In the genomic region with DNA sequence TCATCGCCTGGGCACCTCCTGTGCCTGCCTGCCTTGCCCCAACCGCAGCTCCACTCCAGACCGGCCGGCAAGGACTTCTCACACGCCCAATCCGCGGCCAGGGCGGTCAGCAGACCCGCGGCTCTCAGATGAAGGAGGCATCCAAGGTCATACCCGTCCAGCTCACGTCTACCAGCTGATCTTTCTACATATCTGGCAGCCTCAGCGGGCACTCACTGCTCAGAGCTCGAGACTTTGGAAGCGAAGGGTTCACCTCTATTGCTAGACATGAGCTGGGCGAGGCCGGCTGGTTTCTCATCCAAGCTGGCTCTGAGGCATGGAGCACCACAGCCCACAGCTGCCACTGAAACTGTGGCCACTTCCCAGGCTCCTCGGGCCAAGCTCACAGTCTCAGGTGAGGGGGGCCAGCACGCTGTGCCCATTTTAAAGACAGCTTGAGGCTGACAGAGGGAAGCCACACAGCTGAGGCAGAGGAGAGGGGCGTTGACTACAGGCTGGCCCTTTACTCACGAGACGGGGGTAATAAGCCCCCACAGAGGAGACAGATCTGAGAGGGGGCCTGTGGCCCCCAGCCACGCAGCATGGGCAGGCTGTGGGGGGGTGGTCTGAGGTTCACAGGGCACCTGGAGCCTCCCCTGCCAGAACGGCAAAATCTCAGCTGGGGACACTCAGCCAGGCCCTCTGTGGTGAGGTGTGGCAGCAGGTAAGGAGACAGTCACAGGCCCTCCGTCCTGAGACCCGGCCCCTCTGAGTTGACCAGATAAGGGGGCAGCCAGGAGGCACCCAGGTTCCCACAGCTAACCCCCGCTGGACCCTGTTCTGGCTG, we compare ENCODE assay signal across 9 cellular contexts. TPM values are rescaled to one million over a fixed set of nuclear protein-coding genes. Genes with fewer than 3 reads are reported as not detected.
A peak's percentile ranks its signal among the peaks of the same experiment; 100 is the strongest.
DNase-seq lines count a peak whose midpoint lies in the region; ATAC-seq and TF ChIP-seq lines count a peak whose summit lies in the region.
"Had no signal": no experiment of that assay in that cellular context is flagged by ENCODE, and none has a peak within 500 bp of the region (broad histone marks: within the 10 kb centered on the region; RNA-seq: fewer than 3 reads in every experiment).

No MANE protein-coding gene starts in this region.

- H3K9ac ChIP-seq in SK-N-SH (no peak overlapping the region), mucosa of stomach (ENCODE audit: low read length) (peak overlapping the region; percentile 4)

- H3K36me3 Mint-ChIP-seq in effector memory CD8-positive, alpha-beta T cell (ENCODE audit: insufficient read depth), result no peaks in the 10 kb centered on the region

- H3K9me2 ChIP-seq in SK-N-SH, result no peaks in the 10 kb centered on the region

- peaks cover 28% of the 10 kb centered on the region for H3K79me2 ChIP-seq in SK-N-SH (ENCODE audit: insufficient read depth)

- POLR2A ChIA-PET in SK-N-SH (lab: Yijun Ruan, JAX), result interaction anchor here (1.5 to 1.9 kb wide), 2 partner anchors 22 to 25 kb away, joined by 3 to 9 read pairs; a partner anchor contains a TSS

- H3K27me3 Mint-ChIP-seq in effector memory CD8-positive, alpha-beta T cell, result peaks cover 36 to 53% of the 10 kb centered on the region in 2 donors

- WGBS in SK-N-SH (ENCODE audit: low lambda C conversion rate), result 78% methylated on average over 17 of the region's 27 CpGs

- peak overlapping the region; percentile 83 for H3K4me2 ChIP-seq in SK-N-SH

- H3K4me3 ChIP-seq in SK-N-SH (ENCODE audit: low read depth in 2 of 2, low read length in 1 of 2) (peak overlapping the region in 1 of 2 experiments; percentile 89; a peak in 1 of 4 replicates), epithelial cell of esophagus (ENCODE audit: low read length) (peak overlapping the region; percentile 94), mucosa of stomach (ENCODE audit: low read length) (no peak overlapping the region)

- H3K4me1 Mint-ChIP-seq in effector memory CD8-positive, alpha-beta T cell (ENCODE audit: low read depth in 2 of 2), result peaks cover 5 to 8% of the 10 kb centered on the region in 2 donors

- H3K27me3 ChIP-seq in SK-N-SH (ENCODE audit: insufficient read depth) (no peaks in the 10 kb centered on the region), mucosa of stomach (ENCODE audit: control insufficient read depth, insufficient read depth, low read length) (peaks cover 38% of the 10 kb centered on the region)

- no peak for TF ChIP-seq RAD21 in SK-N-SH (IDR thresholded peaks at IDR 0.05; ENCODE audit: low read length)

- H3K27ac ChIP-seq in SK-N-SH (ENCODE audit: low read depth in 2 of 2, low read length in 1 of 2), result no peak overlapping the region

- intact Hi-C loops in posterior vena cava (cut with DNase I), result loop anchor here in 1 of 2 donors (10.0 kb wide), 1 partner anchor 50 kb away; no protein-coding TSS in a partner anchor

- peaks cover 6% of the 10 kb centered on the region for H3F3A ChIP-seq in SK-N-SH (replicated peaks; ENCODE audit: insufficient read depth)

- H3K36me3 ChIP-seq in SK-N-SH (replicated peaks in 1 of 2; ENCODE audit: control insufficient read depth in 1 of 2, insufficient read depth in 2 of 2, low read length in 1 of 2) (peaks cover 0 to 7% of the 10 kb centered on the region in 2 experiments), mucosa of stomach (ENCODE audit: control insufficient read depth, insufficient read depth, low read length) (no peaks in the 10 kb centered on the region)

- H3K9me3 ChIP-seq in SK-N-SH (no peaks in the 10 kb centered on the region), mucosa of stomach (ENCODE audit: control insufficient read depth, low read length) (no peaks in the 10 kb centered on the region)

- TF ChIP-seq EP300 in SK-N-SH (IDR thresholded peaks at IDR 0.05; ENCODE audit: borderline replicate concordance in 1 of 2, low read depth in 1 of 2, low read length in 1 of 2), result no peak

- H2AFZ ChIP-seq in SK-N-SH (ENCODE audit: low read depth), result no peak overlapping the region

- H3K4me3 Mint-ChIP-seq in effector memory CD8-positive, alpha-beta T cell, result peak overlapping the region in 1 of 2 donors; percentile 54

- ATAC-seq in SK-N-SH treated with all-trans-retinoic acid at 6 μM for 48 hours, result no peak
- ATAC-seq in effector memory CD8-positive, alpha-beta T cell (replicated peaks), result no peak

- CTCF ChIA-PET in SK-N-SH (lab: Yijun Ruan, JAX), result interaction anchor here (0.9 to 12.0 kb wide), 6 partner anchors 9 to 64 kb away, joined by 3 to 127 read pairs (median 9); a partner anchor contains a TSS

- peaks cover 24% of the 10 kb centered on the region for H4K20me1 ChIP-seq in SK-N-SH (ENCODE audit: insufficient read depth)

- peaks cover 26 to 73% of the 10 kb centered on the region in 2 experiments; a peak in 3 of 4 replicates for H3K4me1 ChIP-seq in SK-N-SH (ENCODE audit: control insufficient read depth in 1 of 2, insufficient read depth in 2 of 2, low read depth in 1 of 2, low read length in 1 of 2)
- peaks cover 70% of the 10 kb centered on the region for H3K4me1 ChIP-seq in mucosa of stomach (ENCODE audit: control insufficient read depth, insufficient read depth, low read length)

- H3K9me3 Mint-ChIP-seq in effector memory CD8-positive, alpha-beta T cell, result no peaks in the 10 kb centered on the region

- no peak for TF ChIP-seq CTCF in SK-N-SH (IDR thresholded peaks at IDR 0.05)
- no peak for TF ChIP-seq CTCF in epithelial cell of esophagus (IDR thresholded peaks at IDR 0.05; ENCODE audit: insufficient read depth, low read depth, low read length, missing control alignments)

- peak overlapping the region in 1 of 2 donors; percentile 55 for H3K27ac Mint-ChIP-seq in effector memory CD8-positive, alpha-beta T cell

- DNase-seq in SK-N-SH, result no peak
- no peak for DNase-seq in epithelial cell of esophagus (ENCODE audit: low read depth)
- peak; percentile 67 for DNase-seq in ureter (ENCODE audit: low spot score)
- no peak for DNase-seq in iPS-NIHi7 (ENCODE audit: extremely low spot score)
- DNase-seq in posterior vena cava (ENCODE audit: low spot score), result no peak
- DNase-seq in effector memory CD8-positive, alpha-beta T cell, result no peak
- DNase-seq: ACHN had no signal

TF ChIP-seq in SK-N-SH, 30 proteins besides CTCF, POLR2A, EP300 and RAD21:
- no peak for TF ChIP-seq RCOR1 (IDR thresholded peaks at IDR 0.05; ENCODE audit: low read length)
- TF ChIP-seq, protein P1, sequence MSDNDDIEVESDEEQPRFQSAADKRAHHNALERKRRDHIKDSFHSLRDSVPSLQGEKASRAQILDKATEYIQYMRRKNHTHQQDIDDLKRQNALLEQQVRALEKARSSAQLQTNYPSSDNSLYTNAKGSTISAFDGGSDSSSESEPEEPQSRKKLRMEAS (IDR thresholded peaks at IDR 0.05; ENCODE audit: low read depth), result no peak
- TF ChIP-seq SMC3 (IDR thresholded peaks at IDR 0.05; ENCODE audit: low read depth, low read length), result no peak
- TF ChIP-seq CHD2 (IDR thresholded peaks at IDR 0.05; ENCODE audit: low read length, partially characterized antibody), result no peak
- no peak for TF ChIP-seq TAF1 (IDR thresholded peaks at IDR 0.05; ENCODE audit: borderline replicate concordance, low read depth, low read length)
- TF ChIP-seq, protein P2, sequence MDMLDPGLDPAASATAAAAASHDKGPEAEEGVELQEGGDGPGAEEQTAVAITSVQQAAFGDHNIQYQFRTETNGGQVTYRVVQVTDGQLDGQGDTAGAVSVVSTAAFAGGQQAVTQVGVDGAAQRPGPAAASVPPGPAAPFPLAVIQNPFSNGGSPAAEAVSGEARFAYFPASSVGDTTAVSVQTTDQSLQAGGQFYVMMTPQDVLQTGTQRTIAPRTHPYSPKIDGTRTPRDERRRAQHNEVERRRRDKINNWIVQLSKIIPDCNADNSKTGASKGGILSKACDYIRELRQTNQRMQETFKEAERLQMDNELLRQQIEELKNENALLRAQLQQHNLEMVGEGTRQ (IDR thresholded peaks at IDR 0.05; ENCODE audit: borderline replicate concordance, low read depth, low read length), result no peak

TF ChIP-seq in SK-N-SH treated with all-trans-retinoic acid at 6 μM for 48 hours, 23 proteins besides CTCF, POLR2A, EP300 and RAD21:
- TF ChIP-seq BACH2 (CRISPR knock-in tag; IDR thresholded peaks at IDR 0.05; ENCODE audit: borderline replicate concordance), result no peak

RNA-seq across cellular contexts. Expression of a gene that starts 2.0 kb away (rescaled TPM):
- 16.1 and 27.2 TPM in 2 replicates for polyA plus RNA-seq in SK-N-SH (2012; rRNA removed)
- polyA plus RNA-seq in SK-N-SH (2012; cell fraction: cytosol; rRNA removed), result 9.9 and 17.8 TPM in 2 replicates
- polyA plus RNA-seq in SK-N-SH (2012; cell fraction: nucleus; rRNA removed), result 127 and 252 TPM in 2 replicates
- total RNA-seq in ureter, result 433 TPM
- 100 to 1,000 TPM; 131 to 183 TPM for total RNA-seq in posterior vena cava

RNA-seq across cellular contexts. Expression of a gene that starts 21.8 kb away (rescaled TPM):
- 11,376 and 16,625 TPM in 2 replicates for polyA plus RNA-seq in SK-N-SH (2012; rRNA removed)
- 13,224 and 13,754 TPM in 2 replicates for polyA plus RNA-seq in SK-N-SH (2012; cell fraction: cytosol; rRNA removed)
- polyA plus RNA-seq in SK-N-SH (2012; cell fraction: nucleus; rRNA removed), result 2,698 and 3,651 TPM in 2 replicates
- total RNA-seq in ureter (1,691 TPM), posterior vena cava (1,000 to 10,000 TPM; 1,227 to 1,253 TPM)

RNA-seq across cellular contexts. Expression of a gene that starts 42.0 kb away (rescaled TPM):
- 4.2 and 4.8 TPM in 2 replicates for polyA plus RNA-seq in SK-N-SH (2012; rRNA removed)
- polyA plus RNA-seq in SK-N-SH (2012; cell fraction: cytosol; rRNA removed), result 2.8 and 4.3 TPM in 2 replicates
- 6.6 and 7.6 TPM in 2 replicates for polyA plus RNA-seq in SK-N-SH (2012; cell fraction: nucleus; rRNA removed)
- total RNA-seq in ureter (4.0 TPM), posterior vena cava (1 to 10 TPM; 3.4 to 3.8 TPM)
